Comparison of ENCODE assay signal across 28 cellular contexts in the genomic region with DNA sequence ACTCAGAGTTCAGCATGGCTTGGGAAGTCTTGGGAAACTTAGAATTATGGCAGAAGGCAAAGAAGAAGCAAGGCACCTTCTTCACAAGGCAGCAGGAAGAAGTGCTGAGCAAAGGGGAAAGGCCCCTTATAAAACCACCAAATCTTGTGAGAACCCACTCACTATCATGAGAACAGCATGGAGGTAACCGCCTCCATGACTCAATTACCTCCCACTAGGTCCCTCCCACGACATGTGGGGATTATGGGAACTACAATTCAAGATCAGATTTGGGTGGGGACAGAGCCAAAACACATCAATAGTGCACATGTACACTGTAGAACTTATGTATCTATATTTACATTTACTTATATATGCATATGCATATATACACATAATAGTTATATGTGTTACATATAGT.
"Had no signal": no experiment of that assay in that cellular context is flagged by ENCODE, and none has a peak within 500 bp of the region (broad histone marks: within the 10 kb centered on the region; RNA-seq: fewer than 3 reads in every experiment).

No MANE protein-coding gene starts in this region.

- H3K27me3 Mint-ChIP-seq: progenitor cell of endocrine pancreas; stimulated activated naive B cell treated with anti-CD40 and anti-IgM and Interleukin-4, amounts not matched to agents 10 μg/mL and 1 μg/mL and 100 μg/mL, for 72 hours; stimulated activated naive CD8-positive, alpha-beta T cell treated with anti-CD3 and anti-CD28 coated beads, Interleukin-15, Interleukin-2, amounts not matched to agents 100 ng/mL and 50 ng/mL, for 24 hours had no signal

- H3K27me3 ChIP-seq: neural progenitor cell, ovary, right lobe of liver, sigmoid colon, stomach, thyroid gland, tibial nerve, upper lobe of right lung, uterus had no signal

- H3K4me3 Mint-ChIP-seq: naive thymus-derived CD8-positive, alpha-beta T cell; nephron; neural progenitor cell; stimulated activated effector memory CD8-positive, alpha-beta T cell treated with anti-CD3 and anti-CD28 coated beads, Interleukin-12 subunit alpha, Interleukin-12 subunit beta, amount 100 ng/mL, for 72 hours; stimulated activated naive B cell treated with anti-CD40 and anti-IgM and Interleukin-4, amounts not matched to agents 10 μg/mL and 1 μg/mL and 100 μg/mL, for 72 hours; stimulated activated naive CD8-positive, alpha-beta T cell treated with anti-CD3 and anti-CD28 coated beads, Interleukin-15, Interleukin-2, amounts not matched to agents 100 ng/mL and 50 ng/mL, for 24 hours had no signal

- H3K4me1 ChIP-seq: parathyroid adenoma, psoas muscle, right lobe of liver, sigmoid colon, stomach, thyroid gland, upper lobe of right lung, uterus had no signal

- H3K9me3 Mint-ChIP-seq: naive thymus-derived CD8-positive, alpha-beta T cell; nephron; stimulated activated effector memory CD8-positive, alpha-beta T cell treated with anti-CD3 and anti-CD28 coated beads, Interleukin-12 subunit alpha, Interleukin-12 subunit beta, amount 100 ng/mL, for 72 hours; stimulated activated naive B cell treated with anti-CD40 and anti-IgM and Interleukin-4, amounts not matched to agents 10 μg/mL and 1 μg/mL and 100 μg/mL, for 72 hours; stimulated activated naive CD8-positive, alpha-beta T cell treated with anti-CD3 and anti-CD28 coated beads, Interleukin-15, Interleukin-2, amounts not matched to agents 100 ng/mL and 50 ng/mL, for 24 hours had no signal

- H3K36me3 Mint-ChIP-seq: naive thymus-derived CD8-positive, alpha-beta T cell; neural progenitor cell; stimulated activated effector memory CD8-positive, alpha-beta T cell treated with anti-CD3 and anti-CD28 coated beads, Interleukin-12 subunit alpha, Interleukin-12 subunit beta, amount 100 ng/mL, for 72 hours; stimulated activated naive B cell treated with anti-CD40 and anti-IgM and Interleukin-4, amounts not matched to agents 10 μg/mL and 1 μg/mL and 100 μg/mL, for 72 hours had no signal

- H2AFZ ChIP-seq: neural progenitor cell, parathyroid adenoma had no signal

- H3K4me1 Mint-ChIP-seq: naive thymus-derived CD8-positive, alpha-beta T cell; stimulated activated effector memory CD8-positive, alpha-beta T cell treated with anti-CD3 and anti-CD28 coated beads, Interleukin-12 subunit alpha, Interleukin-12 subunit beta, amount 100 ng/mL, for 72 hours; stimulated activated naive B cell treated with anti-CD40 and anti-IgM and Interleukin-4, amounts not matched to agents 10 μg/mL and 1 μg/mL and 100 μg/mL, for 72 hours had no signal

- H3K79me2 ChIP-seq: parathyroid adenoma had no signal

- H3K27ac ChIP-seq: neural progenitor cell, ovary, parathyroid adenoma, psoas muscle, right lobe of liver, sigmoid colon, stomach, thoracic aorta, thyroid gland, tibial nerve, upper lobe of right lung, uterus had no signal

- H3K4me2 ChIP-seq: neural progenitor cell had no signal

- H3K9ac ChIP-seq: neural progenitor cell, parathyroid adenoma had no signal

- H3K4me3 ChIP-seq: neural progenitor cell, ovary, psoas muscle, right lobe of liver, sigmoid colon, stomach, thoracic aorta, thyroid gland, tibial nerve, upper lobe of right lung, uterus had no signal

- H3K27ac Mint-ChIP-seq: naive thymus-derived CD8-positive, alpha-beta T cell; nephron; neural progenitor cell; progenitor cell of endocrine pancreas; stimulated activated effector memory CD8-positive, alpha-beta T cell treated with anti-CD3 and anti-CD28 coated beads, Interleukin-12 subunit alpha, Interleukin-12 subunit beta, amount 100 ng/mL, for 72 hours; stimulated activated naive B cell treated with anti-CD40 and anti-IgM and Interleukin-4, amounts not matched to agents 10 μg/mL and 1 μg/mL and 100 μg/mL, for 72 hours; stimulated activated naive CD8-positive, alpha-beta T cell treated with anti-CD3 and anti-CD28 coated beads, Interleukin-15, Interleukin-2, amounts not matched to agents 100 ng/mL and 50 ng/mL, for 24 hours had no signal

- FAIRE-seq: small intestine had no signal

- DNase-seq: naive thymus-derived CD8-positive, alpha-beta T cell; occipital lobe; ovary; posterior cingulate gyrus; psoas muscle; right cardiac atrium; right lobe of liver; sigmoid colon; small intestine; stimulated activated CD4-positive, alpha-beta T cell treated with anti-CD3 and anti-CD28 coated beads, Interleukin-15, amount 100 ng/mL, for 24 hours; stimulated activated CD4-positive, alpha-beta T cell treated with anti-CD3 and anti-CD28 coated beads, Interleukin-2, amount 100 ng/mL, for 24 hours; stimulated activated CD4-positive, alpha-beta T cell treated with anti-CD3 and anti-CD28 coated beads, Interleukin-2, amount 100 ng/mL, for 48 hours; stimulated activated CD4-positive, alpha-beta T cell treated with anti-CD3 and anti-CD28 coated beads, Interleukin-4, amount 100 ng/mL, for 24 hours; stimulated activated naive B cell treated with anti-CD40 and anti-IgM and Interleukin-4, amounts not matched to agents 10 μg/mL and 1 μg/mL and 100 μg/mL, for 72 hours; stimulated activated naive CD4-positive, alpha-beta T cell treated with Interleukin-2 at 50 U/mL for 16 hours; stomach; thyroid gland; trophoblast cell; upper lobe of right lung; uterus had no signal

- H3K9me3 ChIP-seq: ovary, psoas muscle, right lobe of liver, sigmoid colon, stomach, thoracic aorta, thyroid gland, tibial nerve, upper lobe of right lung, uterus had no signal

- H3K36me3 ChIP-seq: neural progenitor cell, ovary, right lobe of liver, sigmoid colon, stomach, thoracic aorta, thyroid gland, tibial nerve, upper lobe of right lung, uterus had no signal

- ATAC-seq: naive thymus-derived CD8-positive, alpha-beta T cell; psoas muscle; right cardiac atrium; right lobe of liver; stimulated activated effector memory CD8-positive, alpha-beta T cell treated with anti-CD3 and anti-CD28 coated beads, Interleukin-12 subunit alpha, Interleukin-12 subunit beta, amount 100 ng/mL, for 72 hours; stimulated activated naive B cell treated with anti-CD40 and anti-IgM and Interleukin-4, amounts not matched to agents 10 μg/mL and 1 μg/mL and 100 μg/mL, for 72 hours; upper lobe of right lung had no signal
